Comparison of ENCODE assay signal across 1 cellular context in genomic region chr11:121416909-121417567, GRCh38.
TF ChIP-seq lines count a peak whose summit lies in the region.

No MANE protein-coding gene starts in this region.

TF ChIP-seq in GM12878, 131 proteins besides CTCF, POLR2A, EP300 and RAD21 (continued from another document and continues in another):
- TF ChIP-seq BCLAF1 (IDR thresholded peaks at IDR 0.05) = no peak
- TF ChIP-seq ASH2L (IDR thresholded peaks at IDR 0.05; ENCODE audit: borderline replicate concordance, low read depth) = no peak
- TF ChIP-seq YBX1 (IDR thresholded peaks at IDR 0.05) = no peak
- TF ChIP-seq POU2F2 (IDR thresholded peaks at IDR 0.05; ENCODE audit: borderline replicate concordance, low read depth, low read length) = peak; percentile 35; the same call in 1 of the 3 replicates
- no peak for TF ChIP-seq SUPT20H (IDR thresholded peaks at IDR 0.05; ENCODE audit: borderline replicate concordance, control insufficient read depth, low read depth, low read length)
- peak; percentile 45 for TF ChIP-seq MEF2B (IDR thresholded peaks at IDR 0.05; ENCODE audit: partially characterized antibody, poor library complexity, severe bottlenecking)
- TF ChIP-seq FOS (IDR thresholded peaks at IDR 0.05; ENCODE audit: borderline replicate concordance, extremely low read depth, insufficient read length) = no peak
- no peak for TF ChIP-seq CEBPZ (IDR thresholded peaks at IDR 0.05; ENCODE audit: low read depth, low read length)
- no peak for TF ChIP-seq EZH2 (IDR thresholded peaks at IDR 0.05; ENCODE audit: borderline replicate concordance, control insufficient read depth, low read depth, low read length)
- TF ChIP-seq, protein P1, sequence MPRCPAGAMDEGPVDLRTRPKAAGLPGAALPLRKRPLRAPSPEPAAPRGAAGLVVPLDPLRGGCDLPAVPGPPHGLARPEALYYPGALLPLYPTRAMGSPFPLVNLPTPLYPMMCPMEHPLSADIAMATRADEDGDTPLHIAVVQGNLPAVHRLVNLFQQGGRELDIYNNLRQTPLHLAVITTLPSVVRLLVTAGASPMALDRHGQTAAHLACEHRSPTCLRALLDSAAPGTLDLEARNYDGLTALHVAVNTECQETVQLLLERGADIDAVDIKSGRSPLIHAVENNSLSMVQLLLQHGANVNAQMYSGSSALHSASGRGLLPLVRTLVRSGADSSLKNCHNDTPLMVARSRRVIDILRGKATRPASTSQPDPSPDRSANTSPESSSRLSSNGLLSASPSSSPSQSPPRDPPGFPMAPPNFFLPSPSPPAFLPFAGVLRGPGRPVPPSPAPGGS (IDR thresholded peaks at IDR 0.05; ENCODE audit: borderline replicate concordance, insufficient read depth, low read depth, low read length, poor library complexity, severe bottlenecking) = no peak
- TF ChIP-seq MLLT1 (IDR thresholded peaks at IDR 0.05) = peak; percentile 59
- peak; percentile 38; the same call in 1 of the 2 replicates for TF ChIP-seq CHD2 (IDR thresholded peaks at IDR 0.05; ENCODE audit: borderline replicate concordance, low read depth, low read length)
- no peak for TF ChIP-seq PML (IDR thresholded peaks at IDR 0.05; ENCODE audit: low read length)
- TF ChIP-seq, protein P2, sequence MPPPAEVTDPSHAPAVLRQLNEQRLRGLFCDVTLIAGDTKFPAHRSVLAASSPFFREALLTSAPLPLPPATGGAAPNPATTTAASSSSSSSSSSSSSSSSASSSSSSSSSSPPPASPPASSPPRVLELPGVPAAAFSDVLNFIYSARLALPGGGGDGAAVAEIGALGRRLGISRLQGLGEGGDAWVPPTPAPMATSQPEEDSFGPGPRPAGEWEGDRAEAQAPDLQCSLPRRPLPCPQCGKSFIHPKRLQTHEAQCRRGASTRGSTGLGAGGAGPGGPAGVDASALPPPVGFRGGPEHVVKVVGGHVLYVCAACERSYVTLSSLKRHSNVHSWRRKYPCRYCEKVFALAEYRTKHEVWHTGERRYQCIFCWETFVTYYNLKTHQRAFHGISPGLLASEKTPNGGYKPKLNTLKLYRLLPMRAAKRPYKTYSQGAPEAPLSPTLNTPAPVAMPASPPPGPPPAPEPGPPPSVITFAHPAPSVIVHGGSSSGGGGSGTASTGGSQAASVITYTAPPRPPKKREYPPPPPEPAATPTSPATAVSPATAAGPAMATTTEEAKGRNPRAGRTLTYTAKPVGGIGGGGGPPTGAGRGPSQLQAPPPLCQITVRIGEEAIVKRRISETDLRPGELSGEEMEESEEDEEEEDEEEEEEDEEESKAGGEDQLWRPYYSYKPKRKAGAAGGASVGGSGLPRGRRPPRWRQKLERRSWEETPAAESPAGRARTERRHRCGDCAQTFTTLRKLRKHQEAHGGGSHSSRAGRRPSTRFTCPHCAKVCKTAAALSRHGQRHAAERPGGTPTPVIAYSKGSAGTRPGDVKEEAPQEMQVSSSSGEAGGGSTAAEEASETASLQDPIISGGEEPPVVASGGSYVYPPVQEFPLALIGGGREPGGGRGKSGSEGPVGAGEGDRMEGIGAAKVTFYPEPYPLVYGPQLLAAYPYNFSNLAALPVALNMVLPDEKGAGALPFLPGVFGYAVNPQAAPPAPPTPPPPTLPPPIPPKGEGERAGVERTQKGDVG (CRISPR knock-in tag; IDR thresholded peaks at IDR 0.05) = no peak
- no peak for TF ChIP-seq BMI1 (IDR thresholded peaks at IDR 0.05; ENCODE audit: borderline replicate concordance)
- TF ChIP-seq, protein P3, sequence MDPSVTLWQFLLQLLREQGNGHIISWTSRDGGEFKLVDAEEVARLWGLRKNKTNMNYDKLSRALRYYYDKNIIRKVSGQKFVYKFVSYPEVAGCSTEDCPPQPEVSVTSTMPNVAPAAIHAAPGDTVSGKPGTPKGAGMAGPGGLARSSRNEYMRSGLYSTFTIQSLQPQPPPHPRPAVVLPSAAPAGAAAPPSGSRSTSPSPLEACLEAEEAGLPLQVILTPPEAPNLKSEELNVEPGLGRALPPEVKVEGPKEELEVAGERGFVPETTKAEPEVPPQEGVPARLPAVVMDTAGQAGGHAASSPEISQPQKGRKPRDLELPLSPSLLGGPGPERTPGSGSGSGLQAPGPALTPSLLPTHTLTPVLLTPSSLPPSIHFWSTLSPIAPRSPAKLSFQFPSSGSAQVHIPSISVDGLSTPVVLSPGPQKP (IDR thresholded peaks at IDR 0.05; ENCODE audit: low read depth, low read length) = no peak
- no peak for TF ChIP-seq RB1 (IDR thresholded peaks at IDR 0.05; ENCODE audit: borderline replicate concordance)
- peak; percentile 94 for TF ChIP-seq RUNX3 (IDR thresholded peaks at IDR 0.05; ENCODE audit: low read length)
- TF ChIP-seq PBX3 (IDR thresholded peaks at IDR 0.05; ENCODE audit: insufficient replicate concordance, low read depth, low read length) = no peak
- no peak for TF ChIP-seq STAT1 (conservative IDR thresholded peaks at IDR 0.05)
- 0 out of 2 replicates have a peak, but pooled peaks have one; percentile 24 for TF ChIP-seq CREM (IDR thresholded peaks at IDR 0.05; ENCODE audit: low read depth)
- TF ChIP-seq, protein P4, sequence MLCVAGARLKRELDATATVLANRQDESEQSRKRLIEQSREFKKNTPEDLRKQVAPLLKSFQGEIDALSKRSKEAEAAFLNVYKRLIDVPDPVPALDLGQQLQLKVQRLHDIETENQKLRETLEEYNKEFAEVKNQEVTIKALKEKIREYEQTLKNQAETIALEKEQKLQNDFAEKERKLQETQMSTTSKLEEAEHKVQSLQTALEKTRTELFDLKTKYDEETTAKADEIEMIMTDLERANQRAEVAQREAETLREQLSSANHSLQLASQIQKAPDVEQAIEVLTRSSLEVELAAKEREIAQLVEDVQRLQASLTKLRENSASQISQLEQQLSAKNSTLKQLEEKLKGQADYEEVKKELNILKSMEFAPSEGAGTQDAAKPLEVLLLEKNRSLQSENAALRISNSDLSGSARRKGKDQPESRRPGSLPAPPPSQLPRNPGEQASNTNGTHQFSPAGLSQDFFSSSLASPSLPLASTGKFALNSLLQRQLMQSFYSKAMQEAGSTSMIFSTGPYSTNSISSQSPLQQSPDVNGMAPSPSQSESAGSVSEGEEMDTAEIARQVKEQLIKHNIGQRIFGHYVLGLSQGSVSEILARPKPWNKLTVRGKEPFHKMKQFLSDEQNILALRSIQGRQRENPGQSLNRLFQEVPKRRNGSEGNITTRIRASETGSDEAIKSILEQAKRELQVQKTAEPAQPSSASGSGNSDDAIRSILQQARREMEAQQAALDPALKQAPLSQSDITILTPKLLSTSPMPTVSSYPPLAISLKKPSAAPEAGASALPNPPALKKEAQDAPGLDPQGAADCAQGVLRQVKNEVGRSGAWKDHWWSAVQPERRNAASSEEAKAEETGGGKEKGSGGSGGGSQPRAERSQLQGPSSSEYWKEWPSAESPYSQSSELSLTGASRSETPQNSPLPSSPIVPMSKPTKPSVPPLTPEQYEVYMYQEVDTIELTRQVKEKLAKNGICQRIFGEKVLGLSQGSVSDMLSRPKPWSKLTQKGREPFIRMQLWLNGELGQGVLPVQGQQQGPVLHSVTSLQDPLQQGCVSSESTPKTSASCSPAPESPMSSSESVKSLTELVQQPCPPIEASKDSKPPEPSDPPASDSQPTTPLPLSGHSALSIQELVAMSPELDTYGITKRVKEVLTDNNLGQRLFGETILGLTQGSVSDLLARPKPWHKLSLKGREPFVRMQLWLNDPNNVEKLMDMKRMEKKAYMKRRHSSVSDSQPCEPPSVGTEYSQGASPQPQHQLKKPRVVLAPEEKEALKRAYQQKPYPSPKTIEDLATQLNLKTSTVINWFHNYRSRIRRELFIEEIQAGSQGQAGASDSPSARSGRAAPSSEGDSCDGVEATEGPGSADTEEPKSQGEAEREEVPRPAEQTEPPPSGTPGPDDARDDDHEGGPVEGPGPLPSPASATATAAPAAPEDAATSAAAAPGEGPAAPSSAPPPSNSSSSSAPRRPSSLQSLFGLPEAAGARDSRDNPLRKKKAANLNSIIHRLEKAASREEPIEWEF (IDR thresholded peaks at IDR 0.05; ENCODE audit: insufficient replicate concordance, low read depth, low read length) = no peak
- TF ChIP-seq CREB1 (IDR thresholded peaks at IDR 0.05; ENCODE audit: low read depth) = no peak
- TF ChIP-seq, protein P5, sequence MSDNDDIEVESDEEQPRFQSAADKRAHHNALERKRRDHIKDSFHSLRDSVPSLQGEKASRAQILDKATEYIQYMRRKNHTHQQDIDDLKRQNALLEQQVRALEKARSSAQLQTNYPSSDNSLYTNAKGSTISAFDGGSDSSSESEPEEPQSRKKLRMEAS (IDR thresholded peaks at IDR 0.05; ENCODE audit: low read depth, low read length) = no peak
- peak; percentile 47; the same call in 1 of the 2 replicates for TF ChIP-seq ZBED1 (IDR thresholded peaks at IDR 0.05; ENCODE audit: borderline replicate concordance)
- no peak for TF ChIP-seq SMARCA5 (IDR thresholded peaks at IDR 0.05)
- peak; percentile 94 for TF ChIP-seq IKZF1 (conservative IDR thresholded peaks at IDR 0.05)
- TF ChIP-seq GABPA (IDR thresholded peaks at IDR 0.05; ENCODE audit: low read depth) = no peak
- TF ChIP-seq ZNF24 (IDR thresholded peaks at IDR 0.05) = 0 out of 2 replicates have a peak, but pooled peaks have one; percentile 55
- no peak for TF ChIP-seq USF1 (IDR thresholded peaks at IDR 0.05; ENCODE audit: borderline replicate concordance, extremely low read length, insufficient read depth, low read depth, low read length)
